In the genomic region with DNA sequence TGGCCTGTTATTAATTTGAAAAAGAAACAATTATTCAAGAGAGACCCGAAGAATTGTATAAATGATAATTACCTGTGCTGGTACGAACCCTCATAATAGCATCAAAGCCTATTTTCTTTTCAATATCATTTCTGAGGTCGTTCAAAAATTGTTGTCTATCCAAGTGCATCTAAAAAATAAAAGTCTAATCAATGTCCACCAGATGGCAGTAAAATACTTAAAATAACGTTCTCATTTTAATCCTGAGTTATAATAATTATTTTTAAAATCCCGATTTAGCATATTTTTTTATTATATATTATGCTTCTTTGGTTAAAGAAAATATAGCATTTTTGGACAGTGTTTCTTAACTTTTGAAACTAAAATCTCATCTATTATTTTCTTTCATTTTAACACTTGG, we compare ENCODE assay signal across 9 cellular contexts. TPM values are rescaled to one million over a fixed set of nuclear protein-coding genes. Genes with fewer than 3 reads are reported as not detected.
DNase-seq lines count a peak whose midpoint lies in the region; ATAC-seq and FAIRE-seq lines count a peak whose summit lies in the region.
"Had no signal": no experiment of that assay in that cellular context is flagged by ENCODE, and none has a peak within 500 bp of the region (broad histone marks: within the 10 kb centered on the region; RNA-seq: fewer than 3 reads in every experiment).

No MANE protein-coding gene starts in this region.

- H3K4me1 ChIP-seq in urinary bladder (ENCODE audit: insufficient read depth): no peaks in the 10 kb centered on the region

- H3K27ac ChIP-seq in urinary bladder (ENCODE audit: low read depth): peak overlapping the region; percentile 35
- H3K27ac ChIP-seq: suprapubic skin had no signal

- no peak overlapping the region for H3K4me3 ChIP-seq in urinary bladder (ENCODE audit: low read depth, low read length)
- H3K4me3 ChIP-seq: suprapubic skin had no signal

- ATAC-seq in Right ventricle myocardium superior (ENCODE audit: poor library complexity) (peak; percentile 36), Right ventricle myocardium inferior (no peak), HG03354 (IDR thresholded peaks at IDR 0.05; ENCODE audit: poor library complexity, severe bottlenecking, unreplicated experiment) (no peak), GM21526 (IDR thresholded peaks at IDR 0.05; ENCODE audit: low FRiP score, unreplicated experiment) (no peak)

- WGBS in urinary bladder: 31% methylated on average over 5 of the region's 5 CpGs

- DNase-seq in Right ventricle myocardium superior (no peak), Right ventricle myocardium inferior (ENCODE audit: missing footprints) (no peak), inferior parietal cortex (ENCODE audit: extremely low spot score) (peak; percentile 65), MV-4-11 (lab: John Stamatoyannopoulos, UW) (no peak)

- FAIRE-seq in TTC549 (lab: Jason Lieb, UNC): peak; percentile 89

- intact Hi-C loops in Right ventricle myocardium superior (cut with DNase I): loop anchor here (10.0 kb wide), 2 partner anchors 154 to 234 kb away; no protein-coding TSS in a partner anchor
- intact Hi-C loops in Right ventricle myocardium inferior (cut with DNase I): loop anchor here (2.0 to 5.0 kb wide), 4 partner anchors 30 to 546 kb away; partner anchors contain the start of gene SYNPO2

- H3K36me3 ChIP-seq in urinary bladder (ENCODE audit: insufficient read depth): peaks cover under 1% of the 10 kb centered on the region

RNA-seq across cellular contexts. Expression of gene METTL14, which starts 55.7 kb away (rescaled TPM):
- total RNA-seq in Right ventricle myocardium superior: 24.8 TPM
- total RNA-seq in Right ventricle myocardium inferior: 27.4 TPM
- total RNA-seq in urinary bladder: 25.7 TPM
- 14.9 TPM for polyA plus RNA-seq in urinary bladder
